1 cellular context compared by ENCODE assay signal in genomic region chr4:47749858-47750257, GRCh38.
TF ChIP-seq lines count a peak whose summit lies in the region.

No MANE protein-coding gene starts in this region.

TF ChIP-seq in HepG2, 621 proteins besides CTCF, POLR2A, EP300 and RAD21 (continued from another document and continues in another):
- TF ChIP-seq ZNF367 (CRISPR knock-in tag; IDR thresholded peaks at IDR 0.05; ENCODE audit: borderline replicate concordance), result no peak
- TF ChIP-seq HOXA9 (CRISPR knock-in tag; IDR thresholded peaks at IDR 0.05; ENCODE audit: borderline replicate concordance), result peak; percentile 76; the same call in 1 of the 2 replicates
- TF ChIP-seq ZBTB20 (CRISPR knock-in tag; IDR thresholded peaks at IDR 0.05; ENCODE audit: borderline replicate concordance, low read depth), result no peak
- no peak for TF ChIP-seq ADNP (CRISPR knock-in tag; IDR thresholded peaks at IDR 0.05)
- no peak for TF ChIP-seq THAP8 (CRISPR knock-in tag; IDR thresholded peaks at IDR 0.05; ENCODE audit: borderline replicate concordance)
- no peak for TF ChIP-seq ZBTB44 (CRISPR knock-in tag; IDR thresholded peaks at IDR 0.05)
- TF ChIP-seq KAT7 (CRISPR knock-in tag; IDR thresholded peaks at IDR 0.05; ENCODE audit: borderline replicate concordance), result no peak
- no peak for TF ChIP-seq PHF5A (CRISPR knock-in tag; IDR thresholded peaks at IDR 0.05; ENCODE audit: low read depth, unreplicated experiment)
- TF ChIP-seq ZNF3 (CRISPR knock-in tag; IDR thresholded peaks at IDR 0.05), result no peak
- TF ChIP-seq RBM39 (IDR thresholded peaks at IDR 0.05; ENCODE audit: low read depth, low read length, poor library complexity, severe bottlenecking), result no peak
- peak; percentile 88 for TF ChIP-seq CEBPB (IDR thresholded peaks at IDR 0.05; ENCODE audit: borderline replicate concordance, low read depth, low read length)
- no peak for TF ChIP-seq ELF4 (CRISPR knock-in tag; IDR thresholded peaks at IDR 0.05; ENCODE audit: borderline replicate concordance)
- TF ChIP-seq NFYB (CRISPR knock-in tag; IDR thresholded peaks at IDR 0.05), result no peak
- peak; percentile 46; the same call in 1 of the 2 replicates for TF ChIP-seq ZNF609 (CRISPR knock-in tag; IDR thresholded peaks at IDR 0.05; ENCODE audit: borderline replicate concordance)
- no peak for TF ChIP-seq MXI1 (IDR thresholded peaks at IDR 0.05; ENCODE audit: borderline replicate concordance, low read depth, low read length)
- no peak for TF ChIP-seq ZNF543 (CRISPR knock-in tag; IDR thresholded peaks at IDR 0.05)
- TF ChIP-seq FUBP1 (CRISPR knock-in tag; IDR thresholded peaks at IDR 0.05; ENCODE audit: borderline replicate concordance), result no peak
- no peak for TF ChIP-seq PLSCR1 (CRISPR knock-in tag; IDR thresholded peaks at IDR 0.05; ENCODE audit: borderline replicate concordance)
- no peak for TF ChIP-seq ZNF572 (CRISPR knock-in tag; IDR thresholded peaks at IDR 0.05)
- TF ChIP-seq ZNF646 (CRISPR knock-in tag; IDR thresholded peaks at IDR 0.05), result no peak
- no peak for TF ChIP-seq PHB2 (IDR thresholded peaks at IDR 0.05; ENCODE audit: partially characterized antibody)
- no peak for TF ChIP-seq ZNF18 (CRISPR knock-in tag; IDR thresholded peaks at IDR 0.05; ENCODE audit: insufficient replicate concordance)
- TF ChIP-seq ZNF24 (IDR thresholded peaks at IDR 0.05), result no peak
- TF ChIP-seq HCFC1 (IDR thresholded peaks at IDR 0.05; ENCODE audit: low read depth, low read length), result no peak
- TF ChIP-seq CCAR2 (optimal IDR thresholded peaks at IDR 0.05; ENCODE audit: low read depth, low read length), result no peak
- peak; percentile 61 for TF ChIP-seq FOSL2 (CRISPR knock-in tag; IDR thresholded peaks at IDR 0.05)
- TF ChIP-seq ARID5B (CRISPR knock-in tag; IDR thresholded peaks at IDR 0.05), result peak; percentile 80
- peak; percentile 85 for TF ChIP-seq HOXA5 (CRISPR knock-in tag; IDR thresholded peaks at IDR 0.05)
- peak; percentile 71 for TF ChIP-seq NCOA2 (CRISPR knock-in tag; IDR thresholded peaks at IDR 0.05)
- TF ChIP-seq KDM1A (CRISPR knock-in tag; IDR thresholded peaks at IDR 0.05), result no peak; the same call in 1 of the 2 replicates
- no peak for TF ChIP-seq SMAD3 (CRISPR knock-in tag; IDR thresholded peaks at IDR 0.05)
- TF ChIP-seq DMAP1 (CRISPR knock-in tag; IDR thresholded peaks at IDR 0.05), result no peak
- no peak for TF ChIP-seq MXD3 (CRISPR knock-in tag; IDR thresholded peaks at IDR 0.05)
